Comparison of ENCODE assay signal across 1 cellular context in genomic region chr7:38908759-38909335, GRCh38.
TF ChIP-seq lines count a peak whose summit lies in the region.

VPS41 (minus strand) TSS chr7:38909191; CDS start chr7:38909174, 17 bp downstream.

TF ChIP-seq in K562, 482 proteins besides CTCF, POLR2A, EP300 and RAD21 (continued from another document and continues in another):
- TF ChIP-seq ZNF589 (CRISPR knock-in tag; IDR thresholded peaks at IDR 0.05; ENCODE audit: low read depth): no peak
- TF ChIP-seq ZC3H11A (IDR thresholded peaks at IDR 0.05; ENCODE audit: low read depth, low read length): no peak
- peak; percentile 83 for TF ChIP-seq C11orf30 (IDR thresholded peaks at IDR 0.05; ENCODE audit: low read depth)
- peak; percentile 34; the same call in 1 of the 2 replicates for TF ChIP-seq NFIC (IDR thresholded peaks at IDR 0.05)
- no peak for TF ChIP-seq SLC30A9 (CRISPR knock-in tag; IDR thresholded peaks at IDR 0.05)
- TF ChIP-seq NUFIP1 (IDR thresholded peaks at IDR 0.05; ENCODE audit: partially characterized antibody): no peak
- TF ChIP-seq AFF4 (CRISPR knock-in tag; IDR thresholded peaks at IDR 0.05): no peak
- TF ChIP-seq ZEB2 (IDR thresholded peaks at IDR 0.05): peak; percentile 81
- TF ChIP-seq PCBP2 (IDR thresholded peaks at IDR 0.05; ENCODE audit: low read depth, low read length, poor library complexity, severe bottlenecking): no peak
- TF ChIP-seq HOMEZ (CRISPR knock-in tag; IDR thresholded peaks at IDR 0.05): no peak
- no peak for TF ChIP-seq HDGF (IDR thresholded peaks at IDR 0.05)
- no peak for TF ChIP-seq CHD2 (IDR thresholded peaks at IDR 0.05; ENCODE audit: low read depth, low read length)
- TF ChIP-seq SMAD1 (IDR thresholded peaks at IDR 0.05; ENCODE audit: low read depth, low read length, partially characterized antibody): no peak
- no peak for TF ChIP-seq TEAD4 (IDR thresholded peaks at IDR 0.05; ENCODE audit: low read length)
- no peak for TF ChIP-seq TEAD4 (CRISPR knock-in tag; IDR thresholded peaks at IDR 0.05; ENCODE audit: borderline replicate concordance)
- no peak for TF ChIP-seq MYNN (IDR thresholded peaks at IDR 0.05)
- TF ChIP-seq MYNN (CRISPR knock-in tag; IDR thresholded peaks at IDR 0.05): no peak
- TF ChIP-seq TBL1XR1 (IDR thresholded peaks at IDR 0.05; ENCODE audit: low read length in 2 of 2): no peak
- TF ChIP-seq NR3C1 (CRISPR knock-in tag; IDR thresholded peaks at IDR 0.05): no peak
- TF ChIP-seq MCM7 (IDR thresholded peaks at IDR 0.05): no peak
- TF ChIP-seq ZKSCAN1 (IDR thresholded peaks at IDR 0.05; ENCODE audit: low read depth, low read length): no peak
- TF ChIP-seq ZBTB1 (CRISPR knock-in tag; IDR thresholded peaks at IDR 0.05; ENCODE audit: borderline replicate concordance, low read depth): no peak
- no peak for TF ChIP-seq HEY1 (CRISPR knock-in tag; IDR thresholded peaks at IDR 0.05; ENCODE audit: borderline replicate concordance)
- TF ChIP-seq LARP7 (IDR thresholded peaks at IDR 0.05): no peak
- TF ChIP-seq ADNP (tag; IDR thresholded peaks at IDR 0.05): no peak
- no peak for TF ChIP-seq ZBTB34 (CRISPR knock-in tag; IDR thresholded peaks at IDR 0.05)
- TF ChIP-seq MIER1 (IDR thresholded peaks at IDR 0.05; ENCODE audit: low read depth): no peak
- no peak for TF ChIP-seq TRIM24 (IDR thresholded peaks at IDR 0.05)
- peak in 1 of 2 experiments; percentile 83; a peak in 3 of 4 replicates for TF ChIP-seq MNT (conservative IDR thresholded peaks at IDR 0.05)
- TF ChIP-seq ARID1B (IDR thresholded peaks at IDR 0.05): no peak
- no peak for TF ChIP-seq ZC3H4 (CRISPR knock-in tag; IDR thresholded peaks at IDR 0.05; ENCODE audit: borderline replicate concordance)
- TF ChIP-seq KLF6 (CRISPR knock-in tag; IDR thresholded peaks at IDR 0.05; ENCODE audit: borderline replicate concordance): no peak
- TF ChIP-seq ZBED1 (IDR thresholded peaks at IDR 0.05): no peak
- TF ChIP-seq ZNF583 (CRISPR knock-in tag; IDR thresholded peaks at IDR 0.05): no peak
- peak; percentile 52 for TF ChIP-seq SIN3B (IDR thresholded peaks at IDR 0.05; ENCODE audit: low read depth)
- TF ChIP-seq ETV5 (CRISPR knock-in tag; IDR thresholded peaks at IDR 0.05; ENCODE audit: low read depth): peak; percentile 48; the same call in 1 of the 2 replicates
- TF ChIP-seq ZFX (CRISPR knock-in tag; IDR thresholded peaks at IDR 0.05): no peak; the same call in 1 of the 2 replicates
- no peak for TF ChIP-seq TCFL5 (CRISPR knock-in tag; conservative IDR thresholded peaks at IDR 0.05)
- 0 out of 2 replicates have a peak, but pooled peaks have one; percentile 66 for TF ChIP-seq SREBF2 (CRISPR knock-in tag; IDR thresholded peaks at IDR 0.05)
- no peak for TF ChIP-seq PTBP1 (IDR thresholded peaks at IDR 0.05; ENCODE audit: low read depth, low read length)
- TF ChIP-seq BRF1 (IDR thresholded peaks at IDR 0.05; ENCODE audit: borderline replicate concordance, extremely low read depth, insufficient read length): no peak
- TF ChIP-seq THRA (IDR thresholded peaks at IDR 0.05): no peak
- TF ChIP-seq MCM5 (IDR thresholded peaks at IDR 0.05; ENCODE audit: low read depth): no peak
- no peak for TF ChIP-seq TRIM25 (IDR thresholded peaks at IDR 0.05; ENCODE audit: borderline replicate concordance)
- no peak for TF ChIP-seq ZBTB8A (IDR thresholded peaks at IDR 0.05; ENCODE audit: partially characterized antibody)
- TF ChIP-seq ASH1L (IDR thresholded peaks at IDR 0.05; ENCODE audit: borderline replicate concordance, low read depth, partially characterized antibody): peak; percentile 83
- TF ChIP-seq FOXK1 (CRISPR knock-in tag; IDR thresholded peaks at IDR 0.05; ENCODE audit: borderline replicate concordance): no peak
- no peak for TF ChIP-seq DACH1 (IDR thresholded peaks at IDR 0.05; ENCODE audit: partially characterized antibody)
- TF ChIP-seq RERE (CRISPR knock-in tag; IDR thresholded peaks at IDR 0.05; ENCODE audit: borderline replicate concordance): no peak
- TF ChIP-seq ESRRB (CRISPR knock-in tag; IDR thresholded peaks at IDR 0.05; ENCODE audit: borderline replicate concordance): no peak
- TF ChIP-seq FOXP4 (CRISPR knock-in tag; IDR thresholded peaks at IDR 0.05; ENCODE audit: borderline replicate concordance): no peak
- no peak for TF ChIP-seq KAT2B (IDR thresholded peaks at IDR 0.05; ENCODE audit: low read depth, low read length)
- TF ChIP-seq GABPB1 (CRISPR knock-in tag; IDR thresholded peaks at IDR 0.05): peak; percentile 73; the same call in 1 of the 2 replicates
